In genomic region chr9:99828417-99829176, GRCh38 we compare ENCODE assay signal across 12 cellular contexts. TPM values are rescaled to one million over a fixed set of nuclear protein-coding genes. Genes with fewer than 3 reads are reported as not detected.
DNase-seq lines count a peak whose midpoint lies in the region; ATAC-seq, FAIRE-seq and TF ChIP-seq lines count a peak whose summit lies in the region.
"Had no signal": no experiment of that assay in that cellular context is flagged by ENCODE, and none has a peak within 500 bp of the region (broad histone marks: within the 10 kb centered on the region; RNA-seq: fewer than 3 reads in every experiment).

No MANE protein-coding gene starts in this region.

- no peak for TF ChIP-seq CTCF in neural progenitor cell (IDR thresholded peaks at IDR 0.05)

- H3K9ac ChIP-seq in neural progenitor cell, result no peak overlapping the region

- H3K27ac ChIP-seq in neural progenitor cell, result no peak overlapping the region

- H3K27me3 ChIP-seq in neural progenitor cell, result peaks cover 100% of the 10 kb centered on the region

- intact Hi-C loops in left cardiac atrium (cut with DNase I), result no loop called here

- no peaks in the 10 kb centered on the region for H3K9me3 Mint-ChIP-seq in activated T-helper 17 cell treated with anti-CD3 and anti-CD28 coated beads, Interleukin-2, amount 50 U/mL, for 72 hours
- peaks cover 4% of the 10 kb centered on the region for H3K9me3 Mint-ChIP-seq in neural progenitor cell

- H3K4me3 Mint-ChIP-seq in activated T-helper 17 cell treated with anti-CD3 and anti-CD28 coated beads, Interleukin-2, amount 50 U/mL, for 72 hours, result peak overlapping the region; percentile 23
- peak overlapping the region; percentile 75 for H3K4me3 Mint-ChIP-seq in neural progenitor cell

- H3K4me2 ChIP-seq in neural progenitor cell, result peak overlapping the region; percentile 62

- no peak for TF ChIP-seq POLR2A in GM12891 (IDR thresholded peaks at IDR 0.05; ENCODE audit: low read depth, low read length)

- FAIRE-seq in GM12891 (lab: Jason Lieb, UNC), result peak; percentile 38

- H3K36me3 ChIP-seq in neural progenitor cell, result no peaks in the 10 kb centered on the region
- H3K36me3 ChIP-seq: BE2C had no signal

- peaks cover 4% of the 10 kb centered on the region for H3K27me3 Mint-ChIP-seq in activated T-helper 17 cell treated with anti-CD3 and anti-CD28 coated beads, Interleukin-2, amount 50 U/mL, for 72 hours
- H3K27me3 Mint-ChIP-seq in neural progenitor cell (ENCODE audit: insufficient read depth, low read depth), result peaks cover 53% of the 10 kb centered on the region

- DNase-seq in GM12891 (ENCODE audit: insufficient read length, low spot score) (no peak), left cardiac atrium (peak; percentile 31), neural progenitor cell (ENCODE audit: low spot score) (peak; percentile 81), T1000 (lab: John Stamatoyannopoulos, UW) (no peak), ureter (ENCODE audit: low spot score) (no peak), NCI-H1436 treated with DMSO at 0.1 percent for 48 hours (lab: John Stamatoyannopoulos, UW) (no peak)
- DNase-seq: BE2C, cerebellar nuclear complex, NCI-H69, SIG-M5 had no signal

- H2AFZ ChIP-seq in neural progenitor cell (replicated peaks), result no peak overlapping the region

- peaks cover 11% of the 10 kb centered on the region for H3K4me1 Mint-ChIP-seq in activated T-helper 17 cell treated with anti-CD3 and anti-CD28 coated beads, Interleukin-2, amount 50 U/mL, for 72 hours
- peaks cover 19% of the 10 kb centered on the region for H3K4me1 Mint-ChIP-seq in neural progenitor cell

- no peak overlapping the region for H3K27ac Mint-ChIP-seq in activated T-helper 17 cell treated with anti-CD3 and anti-CD28 coated beads, Interleukin-2, amount 50 U/mL, for 72 hours
- peak overlapping the region; percentile 17 for H3K27ac Mint-ChIP-seq in neural progenitor cell

- no peaks in the 10 kb centered on the region for H3K9me3 ChIP-seq in neural progenitor cell (ENCODE audit: low read depth)
- H3K9me3 ChIP-seq: BE2C had no signal

- H3F3A ChIP-seq in neural progenitor cell (ENCODE audit: low read depth), result peaks cover 17% of the 10 kb centered on the region

- no peak for ATAC-seq in activated T-helper 17 cell treated with anti-CD3 and anti-CD28 coated beads, Interleukin-2, amount 50 U/mL, for 72 hours (replicated peaks)
- ATAC-seq in left cardiac atrium, result peak; percentile 3 to 14
- ATAC-seq in HG02981 (IDR thresholded peaks at IDR 0.05; ENCODE audit: unreplicated experiment), result no peak

- peaks cover 27% of the 10 kb centered on the region for H4K20me1 ChIP-seq in neural progenitor cell (ENCODE audit: low read depth)

- no peaks in the 10 kb centered on the region for H3K79me2 ChIP-seq in neural progenitor cell (ENCODE audit: low read depth)

- peak overlapping the region; percentile 34 for H3K4me3 ChIP-seq in neural progenitor cell

- H3K4me1 ChIP-seq in neural progenitor cell, result peaks cover 11% of the 10 kb centered on the region
- H3K4me1 ChIP-seq: BE2C had no signal

- H3K36me3 Mint-ChIP-seq in activated T-helper 17 cell treated with anti-CD3 and anti-CD28 coated beads, Interleukin-2, amount 50 U/mL, for 72 hours (ENCODE audit: low read depth), result peaks cover 97% of the 10 kb centered on the region
- H3K36me3 Mint-ChIP-seq in neural progenitor cell, result peaks cover 9% of the 10 kb centered on the region

TF ChIP-seq in GM12891, 5 proteins besides CTCF, POLR2A, EP300 and RAD21:
- TF ChIP-seq TAF1 (IDR thresholded peaks at IDR 0.05; ENCODE audit: low read depth, low read length) (no peak), PAX5 (IDR thresholded peaks at IDR 0.05; ENCODE audit: insufficient read depth, low read length, severe bottlenecking) (no peak), SPI1 (IDR thresholded peaks at IDR 0.05; ENCODE audit: low read depth, low read length) (no peak), POU2F2 (IDR thresholded peaks at IDR 0.05; ENCODE audit: low read depth, low read length) (no peak), POLR2AphosphoS5 (IDR thresholded peaks at IDR 0.05; ENCODE audit: low read depth, low read length) (no peak)

RNA-seq across cellular contexts. Expression of gene NR4A3, which starts 6.9 kb away (rescaled TPM):
- polyA plus RNA-seq in GM12891 (2012; ENCODE audit: low read depth, missing spikeins), result 3.3 TPM
- 10 to 100 TPM in 1 of 2 donors, 1 to 10 TPM in 1; 4.8 to 42.0 TPM for total RNA-seq in activated T-helper 17 cell treated with anti-CD3 and anti-CD28 coated beads, Interleukin-2, amount 50 U/mL, for 72 hours
- total RNA-seq in left cardiac atrium (10 to 100 TPM; 38.6 to 92.1 TPM), neural progenitor cell (ENCODE audit: low replicate concordance) (0.26 and 0.59 TPM in 2 replicates), ureter (26.2 TPM)

Comparison
In these comparisons a context has a peak if more than half of its experiments do, and no peak if none do; other contexts are left out.
1. DNase-seq: peak in left cardiac atrium (single experiment) and neural progenitor cell (single experiment); none in GM12891 (single experiment), T1000 (single experiment), ureter (single experiment) and NCI-H1436 treated with DMSO at 0.1 percent for 48 hours (single experiment).
2. ATAC-seq: peak in left cardiac atrium (2 of 2); none in activated T-helper 17 cell treated with anti-CD3 and anti-CD28 coated beads, Interleukin-2, amount 50 U/mL, for 72 hours (single experiment) and HG02981 (single experiment).